30 cellular contexts compared by ENCODE assay signal in the genomic region with DNA sequence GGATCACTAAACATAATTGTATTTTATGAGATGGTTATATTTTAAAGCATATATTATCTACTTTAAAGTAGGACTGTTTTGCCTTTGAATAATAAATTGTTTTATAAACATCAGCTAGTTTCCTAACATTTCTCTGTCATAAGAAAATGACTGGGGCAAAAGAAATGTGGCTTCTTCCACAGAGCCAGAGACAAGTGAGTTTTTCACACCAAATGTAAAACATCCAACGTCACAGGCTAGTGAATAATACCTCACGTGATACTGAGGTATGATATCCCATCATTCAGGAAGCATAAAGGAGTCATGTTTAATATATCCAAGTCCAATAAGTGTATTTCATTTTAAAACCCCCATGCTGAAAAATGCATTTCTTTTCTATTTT. TPM values are rescaled to one million over a fixed set of nuclear protein-coding genes. Genes with fewer than 3 reads are reported as not detected.
A peak's percentile ranks its signal among the peaks of the same experiment; 100 is the strongest.
DNase-seq lines count a peak whose midpoint lies in the region; ATAC-seq and TF ChIP-seq lines count a peak whose summit lies in the region.
"Had no signal": no experiment of that assay in that cellular context is flagged by ENCODE, and none has a peak within 500 bp of the region (broad histone marks: within the 10 kb centered on the region; RNA-seq: fewer than 3 reads in every experiment).

No MANE protein-coding gene starts in this region.

- no CpG with 5 or more reads among the region's 2 CpGs for WGBS in IMR-90 (ENCODE audit: extremely low coverage in 2 of 2, insufficient read length in 1 of 2), 2 experiments
- 55 to 60% methylated on average over 1 to 2 of the region's 2 CpGs for WGBS in endodermal cell (ENCODE audit: insufficient coverage in 1 of 2, insufficient read length in 1 of 2), 2 experiments
- WGBS in stomach, 5 donors = 45 to 77% (median 67%) methylated on average over 2 of the region's 2 CpGs

- H3K27ac Mint-ChIP-seq in endodermal cell = no peak overlapping the region
- H3K27ac Mint-ChIP-seq in activated naive CD4-positive, alpha-beta T cell treated with anti-CD3 and anti-CD28 coated beads, Interleukin-2, amount 10 ng/mL, durations not matched to agents 7 days and 5 days = no peak overlapping the region
- H3K27ac Mint-ChIP-seq: activated CD4-positive, alpha-beta T cell treated with anti-CD3 and anti-CD28 coated beads, Interleukin-2, amount 10 ng/mL, durations not matched to agents 7 days and 5 days; naive B cell; stimulated activated naive B cell treated with anti-CD40 and anti-IgM and Interleukin-4, amounts not matched to agents 10 μg/mL and 1 μg/mL and 100 μg/mL, for 72 hours had no signal

- no peak for TF ChIP-seq RAD21 in IMR-90 (IDR thresholded peaks at IDR 0.05; ENCODE audit: low read length)

- no peak overlapping the region for H3K4ac ChIP-seq in IMR-90 (ENCODE audit: low read depth, low read length)

- 0 out of 4 replicates have a peak overlapping the region, but pooled peaks of 1 of the 2 experiments have one; percentile 43 for H4K8ac ChIP-seq in IMR-90 (ENCODE audit: low read depth in 2 of 2, low read length in 2 of 2)

- TF ChIP-seq CTCF in IMR-90 (conservative IDR thresholded peaks at IDR 0.05; ENCODE audit: low read depth, low read length) = no peak
- TF ChIP-seq CTCF in endodermal cell (conservative IDR thresholded peaks at IDR 0.05) = no peak
- TF ChIP-seq CTCF in omental fat pad (IDR thresholded peaks at IDR 0.05) = no peak
- no peak for TF ChIP-seq CTCF in stomach (IDR thresholded peaks at IDR 0.05)

- H3K27ac ChIP-seq in IMR-90 (ENCODE audit: insufficient read depth, low read length) (no peak overlapping the region), endodermal cell (ENCODE audit: low read depth, low read length) (no peak overlapping the region), stomach (no peak overlapping the region)
- H3K27ac ChIP-seq: spleen, thoracic aorta, WERI-Rb-1 had no signal

- no peak overlapping the region for H3K4me3 ChIP-seq in IMR-90 (ENCODE audit: insufficient read depth, low read depth, low read length)
- H3K4me3 ChIP-seq in endodermal cell (ENCODE audit: low read length) = peak overlapping the region; percentile 67
- H3K4me3 ChIP-seq in stomach = no peak overlapping the region
- H3K4me3 ChIP-seq: cardiac muscle cell, spleen, thoracic aorta had no signal

- H3K9me3 Mint-ChIP-seq in endodermal cell = no peaks in the 10 kb centered on the region
- H3K9me3 Mint-ChIP-seq in activated naive CD4-positive, alpha-beta T cell treated with anti-CD3 and anti-CD28 coated beads, Interleukin-2, amount 10 ng/mL, durations not matched to agents 7 days and 5 days = no peaks in the 10 kb centered on the region
- H3K9me3 Mint-ChIP-seq: activated CD4-positive, alpha-beta T cell treated with anti-CD3 and anti-CD28 coated beads, Interleukin-2, amount 10 ng/mL, durations not matched to agents 7 days and 5 days; naive B cell; stimulated activated naive B cell treated with anti-CD40 and anti-IgM and Interleukin-4, amounts not matched to agents 10 μg/mL and 1 μg/mL and 100 μg/mL, for 72 hours had no signal

- H2BK20ac ChIP-seq in IMR-90 (ENCODE audit: low read depth, low read length) = no peak overlapping the region

- H3K9me3 ChIP-seq in IMR-90 (ENCODE audit: control insufficient read depth, insufficient read depth, low read length) (no peaks in the 10 kb centered on the region), endodermal cell (ENCODE audit: control insufficient read depth, low read length) (no peaks in the 10 kb centered on the region), stomach (no peaks in the 10 kb centered on the region)
- H3K9me3 ChIP-seq: spleen, thoracic aorta had no signal

- no peak overlapping the region for H3K56ac ChIP-seq in IMR-90 (ENCODE audit: extremely low read depth, insufficient read depth, low read length)

- H3K9ac ChIP-seq in IMR-90 (ENCODE audit: low read depth, low read length) (no peak overlapping the region), endodermal cell (ENCODE audit: extremely low read depth, low read length, poor library complexity, severe bottlenecking) (no peak overlapping the region)

- H4K5ac ChIP-seq in IMR-90 (ENCODE audit: low read depth, low read length) = no peak overlapping the region

- no peak overlapping the region for H3K23ac ChIP-seq in IMR-90 (ENCODE audit: low read depth, low read length)

- peaks cover 7% of the 10 kb centered on the region for H3K36me3 Mint-ChIP-seq in endodermal cell (ENCODE audit: low read depth)
- no peaks in the 10 kb centered on the region for H3K36me3 Mint-ChIP-seq in activated naive CD4-positive, alpha-beta T cell treated with anti-CD3 and anti-CD28 coated beads, Interleukin-2, amount 10 ng/mL, durations not matched to agents 7 days and 5 days
- H3K36me3 Mint-ChIP-seq: naive B cell; stimulated activated naive B cell treated with anti-CD40 and anti-IgM and Interleukin-4, amounts not matched to agents 10 μg/mL and 1 μg/mL and 100 μg/mL, for 72 hours had no signal

- H3K27me3 ChIP-seq in IMR-90 (ENCODE audit: control insufficient read depth, insufficient read depth, low read length) (peaks cover 8% of the 10 kb centered on the region), endodermal cell (ENCODE audit: control insufficient read depth, insufficient read depth, low read length, poor library complexity, severe bottlenecking) (no peaks in the 10 kb centered on the region), stomach (peaks cover 0 to 33% (median 11%) of the 10 kb centered on the region in 3 donors)
- H3K27me3 ChIP-seq: cardiac muscle cell had no signal

- in situ Hi-C loops in IMR-90 (cut with MboI; ENCODE audit: low sequenced_read_pairs) = no loop called here

- no peak overlapping the region for H3K14ac ChIP-seq in IMR-90 (replicated peaks; ENCODE audit: low read depth, low read length)

- BruUV-seq in IMR-90 (replicated peaks; lab: Mats Ljungman, UMichigan) = no TSS peak

- no peak overlapping the region for H4K91ac ChIP-seq in IMR-90 (ENCODE audit: insufficient read depth, low read depth, low read length)

- 0 out of 2 replicates have a peak, but pooled peaks cover 3% of the 10 kb centered on the region for H3K9me1 ChIP-seq in IMR-90 (ENCODE audit: insufficient read depth, low read length)

- TF ChIP-seq POLR2A in IMR-90 (IDR thresholded peaks at IDR 0.05; ENCODE audit: low read depth, low read length) (no peak), stomach (IDR thresholded peaks at IDR 0.05) (no peak)

- no peak overlapping the region for H2AFZ ChIP-seq in IMR-90 (replicated peaks; ENCODE audit: low read length, poor library complexity)

- H3K4me1 Mint-ChIP-seq in endodermal cell = peaks cover 54% of the 10 kb centered on the region
- peaks cover 4% of the 10 kb centered on the region for H3K4me1 Mint-ChIP-seq in activated naive CD4-positive, alpha-beta T cell treated with anti-CD3 and anti-CD28 coated beads, Interleukin-2, amount 10 ng/mL, durations not matched to agents 7 days and 5 days

- H3K4me1 ChIP-seq in IMR-90 (ENCODE audit: control insufficient read depth, insufficient read depth, low read length) (peaks cover 12% of the 10 kb centered on the region), endodermal cell (ENCODE audit: control insufficient read depth, insufficient read depth, low read length) (peaks cover 36% of the 10 kb centered on the region), stomach (peaks cover 3 to 31% (median 20%) of the 10 kb centered on the region in 4 donors)

- ATAC-seq in IMR-90 (ENCODE audit: low read depth) (peak; percentile 56), omental fat pad (ENCODE audit: low FRiP score) (no peak)

- H2AK5ac ChIP-seq in IMR-90 (ENCODE audit: low read depth, low read length) = no peak overlapping the region

- intact Hi-C loops in IMR-90 (cut with micrococcal nuclease) (loop anchor here (10.0 kb wide), 1 partner anchor 340 kb away; no protein-coding TSS in a partner anchor), stomach (cut with DNase I; ENCODE audit: low total_unique reads) (no loop called here)

- H2AK9ac ChIP-seq in IMR-90 (replicated peaks; ENCODE audit: low read depth, low read length, poor library complexity) = no peak overlapping the region

- CTCF ChIA-PET in IMR-90 (lab: Yijun Ruan, JAX) = no interaction called here
- CTCF ChIA-PET in activated naive CD4-positive, alpha-beta T cell treated with anti-CD3 and anti-CD28 coated beads, Interleukin-2, amount 10 ng/mL, durations not matched to agents 7 days and 5 days (lab: Charles Lee) = interaction anchor here (2.0 kb wide), 1 partner anchor 24 kb away, joined by 5 read pairs; no protein-coding TSS in a partner anchor

- dilution Hi-C loops in IMR-90 (cut with HindIII; ENCODE audit: low sequenced_read_pairs, unreplicated experiment) = no loop called here

- no peaks in the 10 kb centered on the region for H3K36me3 ChIP-seq in IMR-90 (ENCODE audit: control insufficient read depth, insufficient read depth, low read length)
- peaks cover 30% of the 10 kb centered on the region for H3K36me3 ChIP-seq in endodermal cell (ENCODE audit: control insufficient read depth, insufficient read depth, low read length)
- H3K36me3 ChIP-seq in stomach = no peaks in the 10 kb centered on the region
- H3K36me3 ChIP-seq: cardiac muscle cell, spleen, thoracic aorta, WERI-Rb-1 had no signal

- H3K18ac ChIP-seq in IMR-90 (ENCODE audit: low read depth, low read length) = no peak overlapping the region

- H4K20me1 ChIP-seq in IMR-90 (ENCODE audit: insufficient read depth, low read length) = peaks cover 1% of the 10 kb centered on the region; the same call in 1 of the 2 replicates

- H3K4me3 Mint-ChIP-seq in endodermal cell = peak overlapping the region; percentile 22
- H3K4me3 Mint-ChIP-seq in activated naive CD4-positive, alpha-beta T cell treated with anti-CD3 and anti-CD28 coated beads, Interleukin-2, amount 10 ng/mL, durations not matched to agents 7 days and 5 days = no peak overlapping the region
- H3K4me3 Mint-ChIP-seq: activated CD4-positive, alpha-beta T cell treated with anti-CD3 and anti-CD28 coated beads, Interleukin-2, amount 10 ng/mL, durations not matched to agents 7 days and 5 days; naive B cell; stimulated activated naive B cell treated with anti-CD40 and anti-IgM and Interleukin-4, amounts not matched to agents 10 μg/mL and 1 μg/mL and 100 μg/mL, for 72 hours had no signal

- H3K79me1 ChIP-seq in IMR-90 (ENCODE audit: low read depth in 1 of 2, low read length in 2 of 2) = no peaks in the 10 kb centered on the region

- DNase-seq in EH (ENCODE audit: low read depth) = peak; percentile 74
- peak; percentile 94 for DNase-seq in IMR-90
- DNase-seq in endodermal cell = no peak
- DNase-seq in iris pigment epithelial cell (ENCODE audit: low read depth) = peak; percentile 81
- no peak for DNase-seq in SKM-1 (lab: John Stamatoyannopoulos, UW; ENCODE audit: unreplicated experiment)
- no peak for DNase-seq in omental fat pad (ENCODE audit: low spot score)
- no peak for DNase-seq in activated naive CD4-positive, alpha-beta T cell treated with anti-CD3 and anti-CD28 coated beads, Interleukin-2, amount 10 ng/mL, durations not matched to agents 7 days and 5 days
- DNase-seq in stomach = no peak
- DNase-seq: activated CD4-positive, alpha-beta T cell treated with anti-CD3 and anti-CD28 coated beads, Interleukin-2, amount 10 ng/mL, durations not matched to agents 7 days and 5 days; activated naive CD4-positive, alpha-beta T cell; activated T-cell treated with anti-CD3 and anti-CD28 coated beads, Interleukin-2, amount 50 U/mL, for 48 hours; amniotic stem cell; cortex of kidney; foreskin fibroblast; GDM1; H7; Kasumi-1; left cardiac atrium; naive B cell; NCI-H1048; NCI-H187; nucleus accumbens; RPMI8226; spleen; stimulated activated CD4-positive, alpha-beta T cell treated with anti-CD3 and anti-CD28 coated beads, Interleukin-4, amount 100 ng/mL, for 24 hours; stimulated activated naive B cell treated with anti-CD40 and anti-IgM and Interleukin-4, amounts not matched to agents 10 μg/mL and 1 μg/mL and 100 μg/mL, for 72 hours; T-helper 2 cell; WERI-Rb-1 had no signal

- H3K27me3 Mint-ChIP-seq in endodermal cell (ENCODE audit: insufficient read depth) = peaks cover 14% of the 10 kb centered on the region
- peaks cover 26% of the 10 kb centered on the region for H3K27me3 Mint-ChIP-seq in activated naive CD4-positive, alpha-beta T cell treated with anti-CD3 and anti-CD28 coated beads, Interleukin-2, amount 10 ng/mL, durations not matched to agents 7 days and 5 days

- no peak overlapping the region for H2BK5ac ChIP-seq in IMR-90 (ENCODE audit: low read depth, low read length, poor library complexity, severe bottlenecking)

- TF ChIP-seq EP300 in stomach (IDR thresholded peaks at IDR 0.05) = no peak

- no peak overlapping the region for H2BK15ac ChIP-seq in IMR-90 (ENCODE audit: low read depth, low read length)

- H2BK120ac ChIP-seq in IMR-90 (ENCODE audit: low read depth, low read length) = peak overlapping the region; percentile 13; the same call in 1 of the 2 replicates

- POLR2A ChIA-PET in IMR-90 (lab: Charles Lee; ENCODE audit: unreplicated experiment) = no interaction called here

- no peak overlapping the region; the same call in 1 of the 2 replicates for H3K4me2 ChIP-seq in IMR-90 (ENCODE audit: low read depth, low read length)

RNA-seq across cellular contexts. Expression of gene COLEC12, which starts 5.9 kb away (rescaled TPM):
- total RNA-seq in IMR-90 (2012; rRNA removed) = 1.7 and 2.3 TPM in 2 replicates
- 0.83 and 1.0 TPM in 2 replicates for polyA plus RNA-seq in IMR-90 (2012; rRNA removed)
- polyA plus RNA-seq in IMR-90 (2012; cell fraction: cytosol; rRNA removed) = 0.35 and 0.63 TPM in 2 replicates
- 0.21 and 0.54 TPM in 2 replicates for polyA plus RNA-seq in IMR-90 (2012; cell fraction: nucleus; rRNA removed; ENCODE audit: low replicate concordance)
- total RNA-seq in endodermal cell = 100 to 1,000 TPM; 123 TPM
- polyA plus RNA-seq in endodermal cell (2013, experiment 1 of 2) = 31.1 TPM
- polyA plus RNA-seq in endodermal cell (2013, experiment 2 of 2) = 38.5 TPM
- 10 to 100 TPM; 25.3 to 54.8 (median 42.7) TPM for total RNA-seq in omental fat pad
- 10 to 100 TPM in 2 of 5 donors, 1 to 10 TPM in 3; 5.2 to 37.5 (median 8.0) TPM for total RNA-seq in stomach
- polyA plus RNA-seq in stomach = 1 to 10 TPM; 1.7 to 2.1 (median 1.8) TPM
- total RNA-seq: activated CD4-positive, alpha-beta T cell treated with anti-CD3 and anti-CD28 coated beads, Interleukin-2, amount 10 ng/mL, durations not matched to agents 7 days and 5 days had no signal

Comparison
In these comparisons a context has a peak if more than half of its experiments do, and no peak if none do; other contexts are left out.
1. DNase-seq: peak in EH (single experiment), IMR-90 (single experiment) and iris pigment epithelial cell (single experiment); none in endodermal cell (single experiment), SKM-1 (single experiment), omental fat pad (single experiment), activated naive CD4-positive, alpha-beta T cell treated with anti-CD3 and anti-CD28 coated beads, Interleukin-2, amount 10 ng/mL, durations not matched to agents 7 days and 5 days (single experiment) and stomach (single experiment).